ENCODE assay signal across 8 cellular contexts in genomic region chr6:36443498-36443844, GRCh38. TPM values are rescaled to one million over a fixed set of nuclear protein-coding genes. Genes with fewer than 3 reads are reported as not detected.
DNase-seq lines count a peak whose midpoint lies in the region; ATAC-seq, FAIRE-seq and TF ChIP-seq lines count a peak whose summit lies in the region.

No MANE protein-coding gene starts in this region.

- H3K23ac ChIP-seq in trophoblast cell (ENCODE audit: low read length) = no peak overlapping the region

- H3K27ac ChIP-seq in Peyer's patch = peak overlapping the region; percentile 97 to 99 (median 98)
- peak overlapping the region; percentile 99 to 100 for H3K27ac ChIP-seq in esophagus (ENCODE audit: low read depth in 2 of 2, low read length in 1 of 2)
- peak overlapping the region; percentile 82 for H3K27ac ChIP-seq in trophoblast cell (ENCODE audit: low read depth, low read length)

- peak overlapping the region; percentile 80 for H4K8ac ChIP-seq in trophoblast cell (ENCODE audit: low read depth, low read length)

- no peak for FAIRE-seq in RCC 7860 (lab: Jason Lieb, UNC)

- peak overlapping the region; percentile 83 for H3K14ac ChIP-seq in trophoblast cell (ENCODE audit: low read length)

- 0% methylated on average over 7 of the region's 7 CpGs for WGBS in esophagus, 2 donors
- no CpG with 5 or more reads among the region's 7 CpGs for WGBS in trophoblast cell (ENCODE audit: extremely low coverage, insufficient coverage, insufficient read length)

- H3K4me1 ChIP-seq in Peyer's patch = peaks cover 0 to 34% (median 6%) of the 10 kb centered on the region in 4 donors
- H3K4me1 ChIP-seq in esophagus (ENCODE audit: control insufficient read depth in 2 of 2, insufficient read depth in 2 of 2, low read length in 1 of 2) = no peaks in the 10 kb centered on the region
- H3K4me1 ChIP-seq in trophoblast cell (ENCODE audit: control insufficient read depth in 1 of 2, insufficient read depth in 2 of 2, low read length in 2 of 2) = peaks cover 4 to 5% of the 10 kb centered on the region in 2 experiments

- no peak overlapping the region for H2BK5ac ChIP-seq in trophoblast cell (ENCODE audit: low read depth, low read length, poor library complexity)

- H3K4me3 ChIP-seq in GM08714 (ENCODE audit: low read length) (peak overlapping the region; percentile 86), Peyer's patch (peak overlapping the region; percentile 94 to 99 (median 98)), esophagus (ENCODE audit: low read depth in 1 of 2, low read length in 2 of 2) (peak overlapping the region; percentile 97 to 100), trophoblast cell (ENCODE audit: low read depth, low read length) (peak overlapping the region; percentile 87)

- no peak overlapping the region for H2AK5ac ChIP-seq in trophoblast cell (ENCODE audit: low read length)

- H3K9ac ChIP-seq in trophoblast cell (ENCODE audit: low read length) = peak overlapping the region; percentile 73

- no peak for TF ChIP-seq POLR2A in Peyer's patch (IDR thresholded peaks at IDR 0.05)

- H2BK12ac ChIP-seq in trophoblast cell (ENCODE audit: low read length) = no peak overlapping the region

- H3K27me3 ChIP-seq in Peyer's patch (no peaks in the 10 kb centered on the region), esophagus (ENCODE audit: control insufficient read depth in 1 of 2, insufficient read depth in 2 of 2, low read length in 2 of 2) (no peaks in the 10 kb centered on the region), trophoblast cell (ENCODE audit: insufficient read depth, low read length) (no peaks in the 10 kb centered on the region)

- H3K18ac ChIP-seq in trophoblast cell (ENCODE audit: low read length) = peak overlapping the region; percentile 71

- peak overlapping the region; percentile 86 for H4K91ac ChIP-seq in trophoblast cell (ENCODE audit: low read depth, low read length)

- H3K36me3 ChIP-seq in Peyer's patch (peaks cover 0 to 2% (median 0%) of the 10 kb centered on the region in 3 donors), esophagus (ENCODE audit: control insufficient read depth in 2 of 2, insufficient read depth in 2 of 2, low read length in 1 of 2) (no peaks in the 10 kb centered on the region), trophoblast cell (ENCODE audit: control insufficient read depth in 1 of 2, insufficient read depth in 2 of 2, low read length in 2 of 2) (no peaks in the 10 kb centered on the region)

- peak overlapping the region; percentile 75 for H3K4me2 ChIP-seq in trophoblast cell (ENCODE audit: low read length)

- H3K79me1 ChIP-seq in trophoblast cell (ENCODE audit: low read length) = peaks cover 14% of the 10 kb centered on the region

- H4K12ac ChIP-seq in trophoblast cell (ENCODE audit: low read depth, low read length) = peak overlapping the region; percentile 82

- no peaks in the 10 kb centered on the region for H3K9me3 ChIP-seq in Peyer's patch
- H3K9me3 ChIP-seq in esophagus (ENCODE audit: control insufficient read depth in 2 of 2, insufficient read depth in 1 of 2, low read depth in 1 of 2, low read length in 1 of 2) = no peaks in the 10 kb centered on the region
- H3K9me3 ChIP-seq in trophoblast cell (ENCODE audit: insufficient read depth, low read depth, low read length) = no peaks in the 10 kb centered on the region

- peak overlapping the region; percentile 83 for H3K4ac ChIP-seq in trophoblast cell (ENCODE audit: low read depth, low read length)

- peak overlapping the region; percentile 62 for H2AFZ ChIP-seq in trophoblast cell (ENCODE audit: insufficient read depth, low read length, poor library complexity)

- no peak for DNase-seq in Peyer's patch
- DNase-seq in trophoblast cell = no peak
- no peak for DNase-seq in stimulated activated CD4-positive, alpha-beta T cell treated with anti-CD3 and anti-CD28 coated beads, Interleukin-4, amount 100 ng/mL, for 4 hours
- DNase-seq in KG1 (lab: John Stamatoyannopoulos, UW) = no peak
- DNase-seq in RCC 7860 (ENCODE audit: low spot score) = no peak

- no peak for TF ChIP-seq CTCF in Peyer's patch (IDR thresholded peaks at IDR 0.05)

- no peak for ATAC-seq in HG02885 (IDR thresholded peaks at IDR 0.05; ENCODE audit: poor library complexity, unreplicated experiment)

- peaks cover 7% of the 10 kb centered on the region for H3K79me2 ChIP-seq in trophoblast cell (ENCODE audit: control insufficient read depth, insufficient read depth, low read length, poor library complexity)

- peak overlapping the region; percentile 74 for H2BK120ac ChIP-seq in trophoblast cell (ENCODE audit: insufficient read depth, low read length, poor library complexity)

RNA-seq across cellular contexts. Expression of gene KCTD20, which starts 0.7 kb away (rescaled TPM):
- 10 to 100 TPM; 31.5 to 40.4 (median 37.8) TPM for total RNA-seq in Peyer's patch
- 10 to 100 TPM; 16.6 to 18.5 TPM for polyA plus RNA-seq in esophagus
- 36.2 and 36.4 TPM in 2 replicates for polyA plus RNA-seq in trophoblast cell (2013)

RNA-seq across cellular contexts. Expression of gene PXT1, which starts 0.8 kb away (rescaled TPM):
- total RNA-seq in Peyer's patch = not detected
- polyA plus RNA-seq in esophagus = not detected
- polyA plus RNA-seq in trophoblast cell (2013) = 0.04 and 0.08 TPM in 2 replicates

RNA-seq across cellular contexts. Expression of gene ETV7, which starts 56.0 kb away (rescaled TPM):
- 10 to 100 TPM in 2 of 4 donors, 1 to 10 TPM in 2; 3.3 to 12.1 (median 9.9) TPM for total RNA-seq in Peyer's patch
- 1 to 10 TPM; 2.1 to 3.3 TPM for polyA plus RNA-seq in esophagus
- polyA plus RNA-seq in trophoblast cell (2013) = 0.15 and 0.21 TPM in 2 replicates
